ENCODE assay signal across 9 cellular contexts in the genomic region with DNA sequence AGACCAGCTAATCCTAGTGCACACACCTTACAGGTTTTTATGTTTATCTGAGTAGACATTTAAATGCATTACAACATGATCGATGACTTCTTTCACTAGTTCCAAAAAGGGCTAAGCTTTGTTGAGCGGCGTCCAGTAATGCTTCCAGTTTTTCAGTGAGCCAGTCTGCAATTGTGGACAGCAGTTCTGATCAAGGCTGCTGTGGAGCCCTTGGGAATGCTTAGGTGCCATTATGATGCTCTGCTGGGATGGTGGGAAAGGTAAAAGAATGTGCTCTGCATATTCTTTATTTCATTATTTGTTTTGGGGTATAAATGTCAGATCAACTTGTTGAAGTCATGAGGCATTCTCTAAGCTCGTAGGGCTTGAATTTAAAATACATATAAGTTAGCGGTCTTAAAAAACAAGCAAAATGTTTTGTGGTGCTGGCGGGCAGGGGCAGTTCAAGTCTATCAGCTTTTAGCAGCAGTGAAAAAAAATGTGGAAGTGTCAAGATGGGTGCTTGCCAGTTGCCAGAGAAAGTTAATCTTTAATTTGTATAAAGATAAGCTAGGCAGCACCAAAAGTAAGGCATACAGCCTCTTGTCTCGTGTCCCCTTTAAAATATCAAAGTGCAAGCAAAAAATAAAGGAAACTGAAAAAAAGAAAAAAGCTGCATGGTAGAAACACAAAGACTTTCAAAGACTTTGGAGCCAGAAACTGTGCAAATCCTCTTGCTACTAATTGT. TPM values are rescaled to one million over a fixed set of nuclear protein-coding genes. Genes with fewer than 3 reads are reported as not detected.
A peak's percentile ranks its signal among the peaks of the same experiment; 100 is the strongest.
DNase-seq lines count a peak whose midpoint lies in the region; ATAC-seq, FAIRE-seq and TF ChIP-seq lines count a peak whose summit lies in the region.
"Had no signal": no experiment of that assay in that cellular context is flagged by ENCODE, and none has a peak within 500 bp of the region (broad histone marks: within the 10 kb centered on the region; RNA-seq: fewer than 3 reads in every experiment).

No MANE protein-coding gene starts in this region.

- peaks cover 33% of the 10 kb centered on the region for H3K4me1 Mint-ChIP-seq in T-helper 2 cell treated with Interferon-gamma antibody and Interleukin-4, amounts not matched to agents 5 μg/mL and 100 μg/mL, for 36 hours (ENCODE audit: low read depth)

- H3K9me3 Mint-ChIP-seq in T-helper 2 cell treated with Interferon-gamma antibody and Interleukin-4, amounts not matched to agents 5 μg/mL and 100 μg/mL, for 36 hours, result no peaks in the 10 kb centered on the region

- peaks cover 44% of the 10 kb centered on the region for H3K36me3 Mint-ChIP-seq in T-helper 2 cell treated with Interferon-gamma antibody and Interleukin-4, amounts not matched to agents 5 μg/mL and 100 μg/mL, for 36 hours (ENCODE audit: low read depth)

- no peaks in the 10 kb centered on the region for H3K27me3 Mint-ChIP-seq in T-helper 2 cell treated with Interferon-gamma antibody and Interleukin-4, amounts not matched to agents 5 μg/mL and 100 μg/mL, for 36 hours (ENCODE audit: low read depth)

- peak overlapping the region; percentile 60 to 72 for H3K27ac ChIP-seq in small intestine (ENCODE audit: low read depth in 1 of 2, low read length in 1 of 2)

- H3K4me1 ChIP-seq in small intestine (ENCODE audit: control insufficient read depth in 2 of 2, insufficient read depth in 1 of 2, low read depth in 1 of 2, low read length in 1 of 2), result peaks cover 0 to 5% of the 10 kb centered on the region in 2 donors

- H3K27me3 ChIP-seq in small intestine (ENCODE audit: control insufficient read depth in 2 of 2, insufficient read depth in 2 of 2, low read length in 2 of 2), result no peaks in the 10 kb centered on the region

- TF ChIP-seq CTCF in fibroblast of the aortic adventitia (IDR thresholded peaks at IDR 0.05; ENCODE audit: insufficient read depth, low read length), result no peak

- H3K4me3 Mint-ChIP-seq in T-helper 2 cell treated with Interferon-gamma antibody and Interleukin-4, amounts not matched to agents 5 μg/mL and 100 μg/mL, for 36 hours, result peak overlapping the region; percentile 96

- no peak for ATAC-seq in HG02571 (IDR thresholded peaks at IDR 0.05; ENCODE audit: unreplicated experiment)
- ATAC-seq in left lobe of liver, result no peak
- no peak for ATAC-seq in GM21360 (IDR thresholded peaks at IDR 0.05; ENCODE audit: unreplicated experiment)

- peak overlapping the region; percentile 79 for H3K4me3 ChIP-seq in fibroblast of the aortic adventitia (ENCODE audit: low read depth, low read length)
- peak overlapping the region in 1 of 2 donors; percentile 31 for H3K4me3 ChIP-seq in small intestine (ENCODE audit: low read depth in 1 of 2, low read length in 2 of 2)

- no peaks in the 10 kb centered on the region for H3K36me3 ChIP-seq in small intestine (ENCODE audit: control insufficient read depth in 2 of 2, insufficient read depth in 2 of 2, low read length in 2 of 2)

- WGBS in small intestine, 3 donors, result 13 to 34% (median 28%) methylated on average over 7 of the region's 7 CpGs

- H3K9me3 ChIP-seq in small intestine (ENCODE audit: control insufficient read depth, low read depth), result no peaks in the 10 kb centered on the region

- no peak for FAIRE-seq in small intestine (lab: Jason Lieb, UNC)

- H3K27ac Mint-ChIP-seq in T-helper 2 cell treated with Interferon-gamma antibody and Interleukin-4, amounts not matched to agents 5 μg/mL and 100 μg/mL, for 36 hours, result peak overlapping the region; percentile 95

- DNase-seq in DMS53 (lab: John Stamatoyannopoulos, UW), result peak; percentile 49
- DNase-seq in DMS53 treated with DMSO at 0.1 percent for 48 hours (lab: John Stamatoyannopoulos, UW; ENCODE audit: unreplicated experiment), result no peak
- DNase-seq in T-helper 2 cell treated with Interferon-gamma antibody and Interleukin-4, amounts not matched to agents 5 μg/mL and 100 μg/mL, for 36 hours (ENCODE audit: low spot score), result no peak
- no peak for DNase-seq in fibroblast of the aortic adventitia (ENCODE audit: low read depth)
- DNase-seq in small intestine, result peak; percentile 44
- no peak for DNase-seq in left lobe of liver (ENCODE audit: low spot score)
- DNase-seq: activated CD4-positive, CD25-positive, alpha-beta regulatory T cell treated with anti-CD3 and anti-CD28 coated beads, Interleukin-2, amount 50 U/mL, for 72 hours had no signal

RNA-seq across cellular contexts. Expression of a gene that starts 5.8 kb away (rescaled TPM):
- total RNA-seq in fibroblast of the aortic adventitia (ENCODE audit: low replicate concordance), result 33.6 and 54.9 TPM in 2 replicates
- polyA plus RNA-seq in small intestine, result 10 to 100 TPM; 24.2 to 61.1 (median 29.5) TPM
- total RNA-seq in left lobe of liver, result 23.4 TPM

Comparison
In these comparisons a context has a peak if more than half of its experiments do, and no peak if none do; other contexts are left out.
1. DNase-seq: peak in DMS53 (single experiment) and small intestine (single experiment); none in DMS53 treated with DMSO at 0.1 percent for 48 hours (single experiment), T-helper 2 cell treated with Interferon-gamma antibody and Interleukin-4, amounts not matched to agents 5 μg/mL and 100 μg/mL, for 36 hours (single experiment), fibroblast of the aortic adventitia (single experiment) and left lobe of liver (single experiment).